Comparison of ENCODE assay signal across 8 cellular contexts in genomic region chr14:96098309-96098998, GRCh38. TPM values are rescaled to one million over a fixed set of nuclear protein-coding genes. Genes with fewer than 3 reads are reported as not detected.
DNase-seq lines count a peak whose midpoint lies in the region; ATAC-seq and TF ChIP-seq lines count a peak whose summit lies in the region.

No MANE protein-coding gene starts in this region.

- H3K4ac ChIP-seq in trophoblast cell (ENCODE audit: low read depth, low read length) = no peak overlapping the region

- no peak overlapping the region for H3K4me3 Mint-ChIP-seq in activated T-cell treated with anti-CD3 and anti-CD28 coated beads, Interleukin-2, amount 50 U/mL, for 4 hours

- peak; percentile 79 for TF ChIP-seq CTCF in fibroblast of pulmonary artery (IDR thresholded peaks at IDR 0.05; ENCODE audit: low read length, missing control alignments)

- no peak overlapping the region for H3K4me2 ChIP-seq in trophoblast cell (ENCODE audit: low read length)

- peaks cover 6% of the 10 kb centered on the region for H3K79me2 ChIP-seq in trophoblast cell (ENCODE audit: control insufficient read depth, insufficient read depth, low read length, poor library complexity)

- H3K36me3 Mint-ChIP-seq in activated T-cell treated with anti-CD3 and anti-CD28 coated beads, Interleukin-2, amount 50 U/mL, for 4 hours (ENCODE audit: insufficient read depth) = no peaks in the 10 kb centered on the region

- no peak overlapping the region for H2BK120ac ChIP-seq in trophoblast cell (ENCODE audit: insufficient read depth, low read length, poor library complexity)

- DNase-seq in activated T-cell treated with anti-CD3 and anti-CD28 coated beads, Interleukin-2, amount 50 U/mL, for 48 hours = peak; percentile 29 to 31
- no peak for DNase-seq in activated T-cell treated with anti-CD3 and anti-CD28 coated beads, Interleukin-2, amount 50 U/mL, for 4 hours
- DNase-seq in NCI-H1092 (lab: John Stamatoyannopoulos, UW) = peak; percentile 74
- DNase-seq in fibroblast of pulmonary artery (ENCODE audit: low read depth) = peak; percentile 72
- peak; percentile 70 to 82 for DNase-seq in trophoblast cell
- DNase-seq in central memory CD4-positive, alpha-beta T cell = no peak
- no peak for DNase-seq in stimulated activated CD4-positive, alpha-beta T cell treated with anti-CD3 and anti-CD28 coated beads, Interleukin-4, amount 100 ng/mL, for 1 hour

- H3K27me3 ChIP-seq in trophoblast cell (ENCODE audit: insufficient read depth, low read length) = no peaks in the 10 kb centered on the region

- H3K9ac ChIP-seq in trophoblast cell (ENCODE audit: low read length) = no peak overlapping the region

- H3K23ac ChIP-seq in trophoblast cell (ENCODE audit: low read length) = no peak overlapping the region

- no peak overlapping the region for H4K8ac ChIP-seq in trophoblast cell (ENCODE audit: low read depth, low read length)

- H2AK5ac ChIP-seq in trophoblast cell (ENCODE audit: low read length) = no peak overlapping the region

- H3K27ac ChIP-seq in trophoblast cell (ENCODE audit: low read depth, low read length) = no peak overlapping the region

- H3K4me1 Mint-ChIP-seq in activated T-cell treated with anti-CD3 and anti-CD28 coated beads, Interleukin-2, amount 50 U/mL, for 4 hours (ENCODE audit: low read depth) = peaks cover 3% of the 10 kb centered on the region

- no peaks in the 10 kb centered on the region for H3K9me3 ChIP-seq in trophoblast cell (ENCODE audit: insufficient read depth, low read depth, low read length)

- H2BK12ac ChIP-seq in trophoblast cell (ENCODE audit: low read length) = no peak overlapping the region

- H3K79me1 ChIP-seq in trophoblast cell (ENCODE audit: low read length) = peaks cover 28% of the 10 kb centered on the region

- ATAC-seq in activated T-cell treated with anti-CD3 and anti-CD28 coated beads, Interleukin-2, amount 50 U/mL, for 4 hours = no peak
- ATAC-seq in SK-N-SH treated with all-trans-retinoic acid at 6 μM for 48 hours = peak; percentile 67

- H2BK5ac ChIP-seq in trophoblast cell (ENCODE audit: low read depth, low read length, poor library complexity) = no peak overlapping the region

- H3K36me3 ChIP-seq in trophoblast cell (ENCODE audit: control insufficient read depth in 1 of 2, insufficient read depth in 2 of 2, low read length in 2 of 2) = no peaks in the 10 kb centered on the region

- no peak overlapping the region for H2AFZ ChIP-seq in trophoblast cell (ENCODE audit: insufficient read depth, low read length, poor library complexity)

- H3K9me3 Mint-ChIP-seq in activated T-cell treated with anti-CD3 and anti-CD28 coated beads, Interleukin-2, amount 50 U/mL, for 4 hours = no peaks in the 10 kb centered on the region

- no peaks in the 10 kb centered on the region for H3K27me3 Mint-ChIP-seq in activated T-cell treated with anti-CD3 and anti-CD28 coated beads, Interleukin-2, amount 50 U/mL, for 4 hours (ENCODE audit: low read depth)

- H4K12ac ChIP-seq in trophoblast cell (ENCODE audit: low read depth, low read length) = no peak overlapping the region

- peaks cover 23 to 29% of the 10 kb centered on the region in 2 experiments for H3K4me1 ChIP-seq in trophoblast cell (ENCODE audit: control insufficient read depth in 1 of 2, insufficient read depth in 2 of 2, low read length in 2 of 2)

- H3K18ac ChIP-seq in trophoblast cell (ENCODE audit: low read length) = no peak overlapping the region

- H3K4me3 ChIP-seq in fibroblast of pulmonary artery (replicated peaks; ENCODE audit: low read depth, low read length) (no peak overlapping the region), trophoblast cell (ENCODE audit: low read depth, low read length) (no peak overlapping the region)

- WGBS in trophoblast cell (ENCODE audit: extremely low coverage, insufficient coverage, insufficient read length) = no CpG with 5 or more reads among the region's 6 CpGs

- H4K91ac ChIP-seq in trophoblast cell (ENCODE audit: low read depth, low read length) = no peak overlapping the region

- H3K14ac ChIP-seq in trophoblast cell (ENCODE audit: low read length) = no peak overlapping the region

TF ChIP-seq in SK-N-SH treated with all-trans-retinoic acid at 6 μM for 48 hours, 23 proteins besides CTCF, POLR2A, EP300 and RAD21:
- no peak for TF ChIP-seq TOX (CRISPR knock-in tag; IDR thresholded peaks at IDR 0.05; ENCODE audit: borderline replicate concordance)
- TF ChIP-seq ARNTL (CRISPR knock-in tag; IDR thresholded peaks at IDR 0.05; ENCODE audit: borderline replicate concordance, low read depth) = no peak
- TF ChIP-seq ZNF565 (CRISPR knock-in tag; conservative IDR thresholded peaks at IDR 0.05; ENCODE audit: low read depth) = no peak
- TF ChIP-seq SNAI2 (CRISPR knock-in tag; IDR thresholded peaks at IDR 0.05) = no peak
- no peak for TF ChIP-seq ZNF70 (CRISPR knock-in tag; IDR thresholded peaks at IDR 0.05)
- TF ChIP-seq ZFP30 (CRISPR knock-in tag; IDR thresholded peaks at IDR 0.05) = no peak
- TF ChIP-seq BACH2 (CRISPR knock-in tag; IDR thresholded peaks at IDR 0.05; ENCODE audit: borderline replicate concordance) = no peak
- no peak for TF ChIP-seq ZNF8 (CRISPR knock-in tag; IDR thresholded peaks at IDR 0.05)
- no peak for TF ChIP-seq PATZ1 (CRISPR knock-in tag; IDR thresholded peaks at IDR 0.05; ENCODE audit: borderline replicate concordance)
- no peak for TF ChIP-seq RARB (CRISPR knock-in tag; IDR thresholded peaks at IDR 0.05)
- no peak for TF ChIP-seq ESRRG (CRISPR knock-in tag; IDR thresholded peaks at IDR 0.05)
- no peak for TF ChIP-seq GLIS3 (CRISPR knock-in tag; IDR thresholded peaks at IDR 0.05)
- no peak for TF ChIP-seq CSRNP3 (CRISPR knock-in tag; IDR thresholded peaks at IDR 0.05)
- no peak for TF ChIP-seq POU6F1 (CRISPR knock-in tag; IDR thresholded peaks at IDR 0.05; ENCODE audit: borderline replicate concordance, low read depth)
- no peak for TF ChIP-seq TCF4 (CRISPR knock-in tag; IDR thresholded peaks at IDR 0.05; ENCODE audit: borderline replicate concordance)

RNA-seq across cellular contexts. Expression of gene C14orf132, which starts 59.3 kb away (rescaled TPM):
- under 1 TPM; 0.38 to 0.61 (median 0.43) TPM for total RNA-seq in activated T-cell treated with anti-CD3 and anti-CD28 coated beads, Interleukin-2, amount 50 U/mL, for 4 hours
- 6.3 and 6.4 TPM in 2 replicates for polyA plus RNA-seq in trophoblast cell (2013)

Comparison
In these comparisons a context has a peak if more than half of its experiments do, and no peak if none do; other contexts are left out.
1. DNase-seq: peak in activated T-cell treated with anti-CD3 and anti-CD28 coated beads, Interleukin-2, amount 50 U/mL, for 48 hours (2 of 2), NCI-H1092 (single experiment), fibroblast of pulmonary artery (single experiment) and trophoblast cell (2 of 2); none in activated T-cell treated with anti-CD3 and anti-CD28 coated beads, Interleukin-2, amount 50 U/mL, for 4 hours (single experiment), central memory CD4-positive, alpha-beta T cell (single experiment) and stimulated activated CD4-positive, alpha-beta T cell treated with anti-CD3 and anti-CD28 coated beads, Interleukin-4, amount 100 ng/mL, for 1 hour (single experiment).